Comparison of ENCODE assay signal across 13 cellular contexts in genomic region chr11:11416917-11417316, GRCh38.
DNase-seq lines count a peak whose midpoint lies in the region; ATAC-seq, FAIRE-seq and TF ChIP-seq lines count a peak whose summit lies in the region.
"Had no signal": no experiment of that assay in that cellular context is flagged by ENCODE, and none has a peak within 500 bp of the region (broad histone marks: within the 10 kb centered on the region; RNA-seq: fewer than 3 reads in every experiment).

No MANE protein-coding gene starts in this region.

- H3K27me3 Mint-ChIP-seq in astrocyte (ENCODE audit: low read depth, unreplicated experiment) = peaks cover 61% of the 10 kb centered on the region

- H3K4me1 Mint-ChIP-seq in astrocyte (ENCODE audit: low read depth, unreplicated experiment) = peaks cover 22% of the 10 kb centered on the region

- WGBS in ovary, 3 donors = 77 to 92% (median 82%) methylated on average over 4 of the region's 4 CpGs

- ATAC-seq in left lobe of liver (no peak), HG02763 (IDR thresholded peaks at IDR 0.05; ENCODE audit: unreplicated experiment) (no peak)
- ATAC-seq: effector memory CD8-positive, alpha-beta T cell; left colon; Panc1 had no signal

- no peak for TF ChIP-seq EP300 in ovary (IDR thresholded peaks at IDR 0.05)

- H3K27ac ChIP-seq in astrocyte (ENCODE audit: low read depth, low read length) (no peak overlapping the region), ovary (peak overlapping the region in 1 of 2 donors; percentile 47)
- H3K27ac ChIP-seq: C4-2B had no signal

- no peak for TF ChIP-seq CTCF in AG10803 (conservative IDR thresholded peaks at IDR 0.05; ENCODE audit: low read length)
- no peak for TF ChIP-seq CTCF in Loucy (conservative IDR thresholded peaks at IDR 0.05; ENCODE audit: low read length)
- TF ChIP-seq CTCF in astrocyte (IDR thresholded peaks at IDR 0.05; ENCODE audit: insufficient read depth, low read depth, low read length) = no peak
- TF ChIP-seq CTCF in ovary (IDR thresholded peaks at IDR 0.05) = no peak

- no peaks in the 10 kb centered on the region for H3K27me3 ChIP-seq in Loucy (ENCODE audit: insufficient read depth, low read length, poor library complexity, severe bottlenecking)
- peaks cover 18% of the 10 kb centered on the region for H3K27me3 ChIP-seq in astrocyte (ENCODE audit: insufficient read depth, low read length)
- H3K27me3 ChIP-seq in ovary = no peaks in the 10 kb centered on the region

- H3K4me2 ChIP-seq in Loucy (ENCODE audit: low read depth, low read length, poor library complexity, severe bottlenecking) (peak overlapping the region; percentile 18), astrocyte (ENCODE audit: low read length) (peak overlapping the region; percentile 62)

- intact Hi-C loops in ovary (cut with DNase I) = no loop called here

- H4K20me1 ChIP-seq in Loucy (ENCODE audit: insufficient read depth, low read length, poor library complexity, severe bottlenecking) (no peaks in the 10 kb centered on the region), astrocyte (ENCODE audit: insufficient read depth, low read length) (no peaks in the 10 kb centered on the region)

- H3K4me3 ChIP-seq in AG10803 (ENCODE audit: low read length) (no peak overlapping the region), Loucy (ENCODE audit: low read length, poor library complexity, severe bottlenecking) (no peak overlapping the region), astrocyte (ENCODE audit: insufficient read depth, low read depth, low read length) (no peak overlapping the region), ovary (no peak overlapping the region)

- peaks cover 2% of the 10 kb centered on the region for H3K36me3 Mint-ChIP-seq in astrocyte (ENCODE audit: low read depth, unreplicated experiment)

- DNase-seq in AG10803 (ENCODE audit: low read depth) = peak; percentile 77
- DNase-seq in astrocyte (ENCODE audit: low read depth) = peak; percentile 69
- peak; percentile 77 for DNase-seq in kidney tubule cell (ENCODE audit: low spot score)
- DNase-seq in left lobe of liver (ENCODE audit: low spot score) = no peak
- no peak for DNase-seq in ovary
- DNase-seq in NCI-H1436 (lab: John Stamatoyannopoulos, UW) = no peak
- DNase-seq: activated B cell treated with CpG ODN at 0.5 μM for 24 hours; effector memory CD8-positive, alpha-beta T cell had no signal

- H3K36me3 ChIP-seq in Loucy (ENCODE audit: insufficient read depth, low read length) (no peaks in the 10 kb centered on the region), astrocyte (ENCODE audit: insufficient read depth, low read length) (no peaks in the 10 kb centered on the region), ovary (no peaks in the 10 kb centered on the region)

- no peaks in the 10 kb centered on the region for H3K9me3 ChIP-seq in Loucy (ENCODE audit: insufficient read depth, low read depth, low read length)
- H3K9me3 ChIP-seq in astrocyte (ENCODE audit: insufficient read depth, low read depth, low read length) = no peaks in the 10 kb centered on the region
- H3K9me3 ChIP-seq in ovary = no peaks in the 10 kb centered on the region

- H3K4me1 ChIP-seq in Loucy (ENCODE audit: insufficient read depth, low read length, poor library complexity, severe bottlenecking) = peaks cover 8% of the 10 kb centered on the region
- peaks cover 18% of the 10 kb centered on the region for H3K4me1 ChIP-seq in astrocyte (ENCODE audit: insufficient read depth, low read length)
- peaks cover 13% of the 10 kb centered on the region for H3K4me1 ChIP-seq in ovary (ENCODE audit: insufficient read depth)

- no peak overlapping the region for H3K4me3 Mint-ChIP-seq in astrocyte (ENCODE audit: unreplicated experiment)
- H3K4me3 Mint-ChIP-seq: activated B cell treated with CpG ODN at 0.5 μM for 24 hours; effector memory CD8-positive, alpha-beta T cell had no signal

- no peak for TF ChIP-seq POLR2A in ovary (IDR thresholded peaks at IDR 0.05)

- no peaks in the 10 kb centered on the region for H3F3A ChIP-seq in Loucy (ENCODE audit: low read depth)

- FAIRE-seq in astrocyte (lab: Jason Lieb, UNC) = no peak

- no peaks in the 10 kb centered on the region for H3K9me2 ChIP-seq in Loucy (replicated peaks; ENCODE audit: low read depth, low read length)

- no peak overlapping the region for H2AFZ ChIP-seq in Loucy (ENCODE audit: low read length)
- H2AFZ ChIP-seq in astrocyte (ENCODE audit: low read depth, low read length) = no peak overlapping the region

- H3K79me2 ChIP-seq in Loucy (ENCODE audit: insufficient read depth, low read length) = no peaks in the 10 kb centered on the region
- no peaks in the 10 kb centered on the region for H3K79me2 ChIP-seq in astrocyte (ENCODE audit: insufficient read depth, low read length)

- no peak overlapping the region for H3K9ac ChIP-seq in Loucy (ENCODE audit: low read depth, low read length, poor library complexity, severe bottlenecking)
- no peak overlapping the region for H3K9ac ChIP-seq in astrocyte (ENCODE audit: low read length)

- H3K27ac Mint-ChIP-seq in astrocyte (ENCODE audit: unreplicated experiment) = no peak overlapping the region
- H3K27ac Mint-ChIP-seq: activated B cell treated with CpG ODN at 0.5 μM for 24 hours; effector memory CD8-positive, alpha-beta T cell had no signal

- no peaks in the 10 kb centered on the region for H3K9me3 Mint-ChIP-seq in astrocyte (ENCODE audit: unreplicated experiment)
- H3K9me3 Mint-ChIP-seq: activated B cell treated with CpG ODN at 0.5 μM for 24 hours; effector memory CD8-positive, alpha-beta T cell had no signal

Comparison
In these comparisons a context has a peak if more than half of its experiments do, and no peak if none do; other contexts are left out.
1. DNase-seq: peak in AG10803 (single experiment), astrocyte (single experiment) and kidney tubule cell (single experiment); none in left lobe of liver (single experiment), ovary (0 of 5) and NCI-H1436 (single experiment).